In genomic region chr4:86271057-86271456, GRCh38 we compare ENCODE assay signal across 20 cellular contexts.
"Had no signal": no experiment of that assay in that cellular context is flagged by ENCODE, and none has a peak within 500 bp of the region (broad histone marks: within the 10 kb centered on the region; RNA-seq: fewer than 3 reads in every experiment).

No MANE protein-coding gene starts in this region.

- H3K27ac ChIP-seq: epithelial cell of prostate, esophagus muscularis mucosa, gastrocnemius medialis, neural progenitor cell, ovary had no signal

- H3K9ac ChIP-seq: neural progenitor cell had no signal

- H2AFZ ChIP-seq: neural progenitor cell had no signal

- H3K27me3 ChIP-seq: esophagus muscularis mucosa, gastrocnemius medialis, neural progenitor cell, ovary had no signal

- H3K4me2 ChIP-seq: neural progenitor cell, smooth muscle cell had no signal

- ATAC-seq: effector memory CD8-positive, alpha-beta T cell; gastrocnemius medialis; left colon; left ventricle myocardium superior; natural killer cell treated with Interleukin-12 subunit alpha and Interleukin-12 subunit beta and Interleukin-15 and Interleukin-18, amount 100 ng/mL, for 72 hours; right cardiac atrium had no signal

- H3K4me3 ChIP-seq: esophagus muscularis mucosa, gastrocnemius medialis, lung, neural progenitor cell, ovary, smooth muscle cell had no signal

- DNase-seq: effector memory CD8-positive, alpha-beta T cell; gastrocnemius medialis; glutamatergic neuron; immature natural killer cell; left colon; left ventricle myocardium superior; mesenchymal stem cell; midbrain; nucleus accumbens; ovary; right cardiac atrium; stimulated activated CD4-positive, alpha-beta T cell treated with anti-CD3 and anti-CD28 coated beads, Interleukin-2, amount 100 ng/mL, for 48 hours; stimulated activated naive CD4-positive, alpha-beta T cell treated with Interleukin-2 at 50 U/mL for 16 hours; trophoblast cell had no signal

- H3K4me1 ChIP-seq: esophagus muscularis mucosa, gastrocnemius medialis had no signal

- H3K36me3 ChIP-seq: esophagus muscularis mucosa, gastrocnemius medialis, ovary had no signal

- H3K9me3 ChIP-seq: esophagus muscularis mucosa, gastrocnemius medialis, ovary had no signal
